Comparison of ENCODE assay signal across 13 cellular contexts in genomic region chr12:31620311-31620710, GRCh38.
"Had no signal": no experiment of that assay in that cellular context is flagged by ENCODE, and none has a peak within 500 bp of the region (broad histone marks: within the 10 kb centered on the region; RNA-seq: fewer than 3 reads in every experiment).

No MANE protein-coding gene starts in this region.

- H3K36me3 ChIP-seq: neural progenitor cell, pancreas, thyroid gland had no signal

- H3K9ac ChIP-seq: neural progenitor cell had no signal

- DNase-seq: activated CD4-positive, alpha-beta T cell treated with anti-CD3 and anti-CD28 coated beads, Interleukin-2, amount 50 U/mL, for 1 hour; activated effector memory CD4-positive, alpha-beta T cell treated with Interleukin-2 at 50 U/mL for 16 hours; activated T-cell treated with anti-CD3 and anti-CD28 coated beads, Interleukin-2, amount 50 U/mL, for 24 hours; anterior cingulate cortex; head of caudate nucleus; kidney; pancreas; thyroid gland had no signal

- H3K27ac ChIP-seq: foreskin keratinocyte, neural progenitor cell, pancreas, skin epidermis, thyroid gland had no signal

- H3K4me2 ChIP-seq: neural progenitor cell had no signal

- H3K27me3 ChIP-seq: foreskin keratinocyte, neural progenitor cell, pancreas, thyroid gland had no signal

- H3K9me3 ChIP-seq: pancreas, thyroid gland had no signal

- H2AFZ ChIP-seq: neural progenitor cell had no signal

- ATAC-seq: activated naive CD4-positive, alpha-beta T cell treated with anti-CD3 and anti-CD28 coated beads, Interleukin-2, amount 50 U/mL, for 72 hours; foreskin keratinocyte; pancreas had no signal

- H3K4me1 ChIP-seq: foreskin keratinocyte, neural progenitor cell, pancreas, thyroid gland had no signal

- FAIRE-seq: colon, kidney, pancreas had no signal

- H3K4me3 ChIP-seq: neural progenitor cell, pancreas, skin epidermis, thyroid gland had no signal
